In the genomic region with DNA sequence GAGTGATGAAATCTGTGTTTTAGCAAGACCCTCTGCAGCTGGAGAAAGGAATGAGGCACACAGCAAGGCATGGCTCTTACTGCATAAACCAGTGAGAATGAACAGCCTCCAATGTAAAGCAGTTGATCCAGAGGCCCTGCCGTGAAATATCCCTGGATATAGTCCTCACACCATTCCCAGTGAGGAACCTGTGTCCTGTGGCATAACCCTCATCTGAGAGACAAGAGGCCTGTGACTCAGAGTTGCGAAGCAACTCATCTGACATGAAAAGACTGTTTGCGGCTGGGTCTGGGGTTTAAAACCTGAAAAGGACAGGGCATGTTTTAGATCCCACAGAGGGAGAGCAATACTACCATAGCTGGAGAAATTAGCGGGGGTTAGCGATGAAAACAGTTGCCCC, we compare ENCODE assay signal across 15 cellular contexts.
A peak's percentile ranks its signal among the peaks of the same experiment; 100 is the strongest.
DNase-seq lines count a peak whose midpoint lies in the region; ATAC-seq, FAIRE-seq and TF ChIP-seq lines count a peak whose summit lies in the region.
"Had no signal": no experiment of that assay in that cellular context is flagged by ENCODE, and none has a peak within 500 bp of the region (broad histone marks: within the 10 kb centered on the region; RNA-seq: fewer than 3 reads in every experiment).

No MANE protein-coding gene starts in this region.

- ATAC-seq in activated naive CD4-positive, alpha-beta T cell treated with anti-CD3 and anti-CD28 coated beads, Interleukin-2, amount 50 U/mL, for 72 hours: peak in 1 of 2 donors; percentile 24
- peak; percentile 2 for ATAC-seq in K562

- in situ Hi-C loops in K562 (cut with MboI): loop anchor here (5.0 kb wide), 1 partner anchor 92 kb away; no protein-coding TSS in a partner anchor

- TF ChIP-seq POLR2A in K562 (conservative IDR thresholded peaks at IDR 0.05): no peak
- no peak for TF ChIP-seq POLR2A in thyroid gland (IDR thresholded peaks at IDR 0.05)

- H3K4me3 Mint-ChIP-seq in activated naive CD4-positive, alpha-beta T cell treated with anti-CD3 and anti-CD28 coated beads, Interleukin-2, amount 10 ng/mL, durations not matched to agents 7 days and 5 days: no peak overlapping the region
- no peak overlapping the region for H3K4me3 Mint-ChIP-seq in Calu3 (ENCODE audit: low read depth, unreplicated experiment)
- H3K4me3 Mint-ChIP-seq: CD4-positive, CD25-positive, alpha-beta regulatory T cell had no signal

- H3K9ac ChIP-seq in K562 (ENCODE audit: insufficient read depth in 1 of 2, low read depth in 2 of 2, low read length in 2 of 2): peak overlapping the region; percentile 78 to 79; a peak in 3 of 4 replicates

- CTCF ChIA-PET in activated naive CD4-positive, alpha-beta T cell treated with anti-CD3 and anti-CD28 coated beads, Interleukin-2, amount 10 ng/mL, durations not matched to agents 7 days and 5 days (lab: Charles Lee): interaction anchor here (1.7 kb wide), 1 partner anchor 9 kb away, joined by 5 read pairs; no protein-coding TSS in a partner anchor
- CTCF ChIA-PET in K562 (lab: Yijun Ruan, JAX; ENCODE audit: low intra/inter-chr PET ratio) (no interaction called here), Calu3 (lab: Charles Lee) (no interaction called here)

- TF ChIP-seq CTCF in K562 (IDR thresholded peaks at IDR 0.05 in 2 of 3, conservative IDR thresholded peaks at IDR 0.05 in 1 of 3; ENCODE audit: insufficient read depth in 2 of 3, low read depth in 1 of 3, low read length in 3 of 3) (no peak), thyroid gland (IDR thresholded peaks at IDR 0.05) (no peak), Calu3 (IDR thresholded peaks at IDR 0.05; ENCODE audit: unreplicated experiment) (no peak)

- no peaks in the 10 kb centered on the region for H4K20me1 ChIP-seq in K562 (replicated peaks; ENCODE audit: control insufficient read depth, insufficient read depth, low read length)

- TF ChIP-seq RAD21 in K562 (CRISPR knock-in tag; conservative IDR thresholded peaks at IDR 0.05 in 1 of 2, IDR thresholded peaks at IDR 0.05 in 1 of 2): no peak

- H3K9me3 ChIP-seq in K562 (replicated peaks; ENCODE audit: control insufficient read depth, insufficient read depth, low read depth, low read length) (no peaks in the 10 kb centered on the region), thyroid gland (no peaks in the 10 kb centered on the region)

- H3K27me3 ChIP-seq in K562 (ENCODE audit: control insufficient read depth in 2 of 2, insufficient read depth in 2 of 2, low read length in 2 of 2) (no peaks in the 10 kb centered on the region), thyroid gland (no peaks in the 10 kb centered on the region)
- H3K27me3 ChIP-seq: cardiac muscle cell had no signal

- H3K4me2 ChIP-seq in K562 (ENCODE audit: insufficient read depth, low read length): peak overlapping the region; percentile 75

- peak; percentile 11 for FAIRE-seq in K562 (lab: Jason Lieb, UNC)

- H3K4me3 ChIP-seq in K562 (no peak overlapping the region; the same call in 1 of the 2 replicates), thyroid gland (replicated peaks in 1 of 3) (no peak overlapping the region)
- H3K4me3 ChIP-seq: cardiac muscle cell had no signal

- H3K27ac Mint-ChIP-seq in activated naive CD4-positive, alpha-beta T cell treated with anti-CD3 and anti-CD28 coated beads, Interleukin-2, amount 50 U/mL, for 72 hours: peak overlapping the region; percentile 18 to 64
- H3K27ac Mint-ChIP-seq in activated naive CD4-positive, alpha-beta T cell treated with anti-CD3 and anti-CD28 coated beads, Interleukin-2, amount 10 ng/mL, durations not matched to agents 7 days and 5 days: no peak overlapping the region
- no peak overlapping the region for H3K27ac Mint-ChIP-seq in Calu3 (ENCODE audit: unreplicated experiment)

- intact Hi-C loops in K562 (cut with micrococcal nuclease): loop anchor here (1.0 to 5.0 kb wide), 5 partner anchors 75 to 378 kb away; no protein-coding TSS in a partner anchor
- intact Hi-C loops in thyroid gland (cut with DNase I): no loop called here
- intact Hi-C loops in Calu3 (cut with micrococcal nuclease; ENCODE audit: unreplicated experiment): no loop called here
- intact Hi-C loops in head of caudate nucleus (cut with DNase I): no loop called here

- H3K27me3 Mint-ChIP-seq in activated naive CD4-positive, alpha-beta T cell treated with anti-CD3 and anti-CD28 coated beads, Interleukin-2, amount 10 ng/mL, durations not matched to agents 7 days and 5 days: no peaks in the 10 kb centered on the region
- H3K27me3 Mint-ChIP-seq in Calu3 (ENCODE audit: unreplicated experiment): no peaks in the 10 kb centered on the region
- H3K27me3 Mint-ChIP-seq: CD4-positive, CD25-positive, alpha-beta regulatory T cell had no signal

- POLR2A ChIA-PET in K562 (lab: Yijun Ruan, JAX): interaction anchor here (0.7 to 4.9 kb wide), 17 partner anchors 7 to 321 kb away, joined by 3 to 61 read pairs (median 4); partner anchors contain the start of gene ITPR1

- DNase-seq in activated naive CD4-positive, alpha-beta T cell treated with anti-CD3 and anti-CD28 coated beads, Interleukin-2, amount 50 U/mL, for 72 hours (ENCODE audit: low spot score in 2 of 2): no peak
- no peak for DNase-seq in activated naive CD4-positive, alpha-beta T cell treated with anti-CD3 and anti-CD28 coated beads, Interleukin-2, amount 10 ng/mL, durations not matched to agents 7 days and 5 days
- peak in 3 of 4 experiments; percentile 42 to 54 (median 49) for DNase-seq in K562 (ENCODE audit: extremely low read depth in 1 of 4, low spot score in 3 of 4)
- DNase-seq in lung microvascular endothelial cell (ENCODE audit: low read depth in 2 of 2): peak; percentile 14 to 57
- no peak for DNase-seq in thyroid gland
- no peak for DNase-seq in NCI-H1048 (lab: John Stamatoyannopoulos, UW)
- DNase-seq in Calu3: no peak
- DNase-seq in head of caudate nucleus: no peak
- DNase-seq: CD4-positive, CD25-positive, alpha-beta regulatory T cell; EL; mammary epithelial cell; NCI-H2029 treated with DMSO at 0.1 percent for 48 hours; NCI-H69 had no signal

- peaks cover 30% of the 10 kb centered on the region for H3K36me3 ChIP-seq in K562 (ENCODE audit: control insufficient read depth, insufficient read depth, low read length)
- peaks cover 9 to 17% of the 10 kb centered on the region in 2 donors for H3K36me3 ChIP-seq in thyroid gland

- H3K36me3 Mint-ChIP-seq in activated naive CD4-positive, alpha-beta T cell treated with anti-CD3 and anti-CD28 coated beads, Interleukin-2, amount 50 U/mL, for 72 hours: peaks cover 53 to 76% of the 10 kb centered on the region in 2 donors
- H3K36me3 Mint-ChIP-seq in activated naive CD4-positive, alpha-beta T cell treated with anti-CD3 and anti-CD28 coated beads, Interleukin-2, amount 10 ng/mL, durations not matched to agents 7 days and 5 days: peaks cover 69% of the 10 kb centered on the region
- H3K36me3 Mint-ChIP-seq in Calu3 (ENCODE audit: insufficient read depth, unreplicated experiment): no peaks in the 10 kb centered on the region

- peak overlapping the region; percentile 93 for H3K27ac ChIP-seq in K562 (ENCODE audit: extremely low read depth, low read depth, low read length)
- peak overlapping the region; percentile 1 to 65 (median 41) for H3K27ac ChIP-seq in thyroid gland
- H3K27ac ChIP-seq: cardiac muscle cell, VCaP had no signal

- H3K4me1 Mint-ChIP-seq in activated naive CD4-positive, alpha-beta T cell treated with anti-CD3 and anti-CD28 coated beads, Interleukin-2, amount 10 ng/mL, durations not matched to agents 7 days and 5 days: peaks cover 5% of the 10 kb centered on the region
- H3K4me1 Mint-ChIP-seq in Calu3 (ENCODE audit: low read depth, unreplicated experiment): no peaks in the 10 kb centered on the region
- H3K4me1 Mint-ChIP-seq: CD4-positive, CD25-positive, alpha-beta regulatory T cell had no signal

- peaks cover 16 to 62% of the 10 kb centered on the region in 2 experiments for H3K4me1 ChIP-seq in K562 (replicated peaks in 1 of 2; ENCODE audit: control insufficient read depth in 2 of 2, insufficient read depth in 2 of 2, low read length in 2 of 2)
- peaks cover 9 to 25% of the 10 kb centered on the region in 2 donors for H3K4me1 ChIP-seq in thyroid gland

- H2AFZ ChIP-seq in K562 (ENCODE audit: low read depth, low read length): peak overlapping the region; percentile 75

- TF ChIP-seq EP300 in K562 (IDR thresholded peaks at IDR 0.05; ENCODE audit: low read length): no peak

- WGBS in K562 (ENCODE audit: insufficient coverage, low coverage, missing lambda C conversion rate): 22% methylated on average over 5 of the region's 5 CpGs
- WGBS in thyroid gland, 2 donors: 91 to 94% methylated on average over 5 of the region's 5 CpGs

- BruUV-seq in K562 (replicated peaks; lab: Mats Ljungman, UMichigan) (TSS peak; percentile 99), Calu3 (replicated peaks; lab: Mats Ljungman, UMichigan) (no TSS peak)

- no peaks in the 10 kb centered on the region for H3K9me1 ChIP-seq in K562 (ENCODE audit: control insufficient read depth, insufficient read depth, low read length)

- H3K79me2 ChIP-seq in K562 (ENCODE audit: control insufficient read depth, insufficient read depth, low read length): peaks cover 42% of the 10 kb centered on the region

- H3K9me3 Mint-ChIP-seq in activated naive CD4-positive, alpha-beta T cell treated with anti-CD3 and anti-CD28 coated beads, Interleukin-2, amount 50 U/mL, for 72 hours: peaks cover 0 to 15% of the 10 kb centered on the region in 2 donors
- H3K9me3 Mint-ChIP-seq in activated naive CD4-positive, alpha-beta T cell treated with anti-CD3 and anti-CD28 coated beads, Interleukin-2, amount 10 ng/mL, durations not matched to agents 7 days and 5 days: peaks cover 12% of the 10 kb centered on the region
- peaks cover 10% of the 10 kb centered on the region for H3K9me3 Mint-ChIP-seq in Calu3 (ENCODE audit: low read depth, unreplicated experiment)

TF ChIP-seq in K562, 482 proteins besides CTCF, POLR2A, EP300 and RAD21 (continues in another document):
- TF ChIP-seq MAFG (tag; conservative IDR thresholded peaks at IDR 0.05): no peak
- no peak for TF ChIP-seq ZNF324 (CRISPR knock-in tag; IDR thresholded peaks at IDR 0.05)
- TF ChIP-seq CBX8 (IDR thresholded peaks at IDR 0.05; ENCODE audit: borderline replicate concordance, extremely low read depth, low read depth, low read length, poor library complexity, severe bottlenecking): no peak
- no peak for TF ChIP-seq SAFB2 (IDR thresholded peaks at IDR 0.05; ENCODE audit: borderline replicate concordance, low read depth, low read length, severe bottlenecking)
- peak; percentile 84 for TF ChIP-seq WHSC1 (IDR thresholded peaks at IDR 0.05; ENCODE audit: low read length)

Comparison
In these comparisons a context has a peak if more than half of its experiments do, and no peak if none do; other contexts are left out.
1. H3K27ac Mint-ChIP-seq: peak in activated naive CD4-positive, alpha-beta T cell treated with anti-CD3 and anti-CD28 coated beads, Interleukin-2, amount 50 U/mL, for 72 hours (2 of 2); none in activated naive CD4-positive, alpha-beta T cell treated with anti-CD3 and anti-CD28 coated beads, Interleukin-2, amount 10 ng/mL, durations not matched to agents 7 days and 5 days (single experiment) and Calu3 (single experiment).
2. DNase-seq: peak in K562 (3 of 4) and lung microvascular endothelial cell (2 of 2); none in activated naive CD4-positive, alpha-beta T cell treated with anti-CD3 and anti-CD28 coated beads, Interleukin-2, amount 50 U/mL, for 72 hours (0 of 2), activated naive CD4-positive, alpha-beta T cell treated with anti-CD3 and anti-CD28 coated beads, Interleukin-2, amount 10 ng/mL, durations not matched to agents 7 days and 5 days (single experiment), thyroid gland (0 of 2), NCI-H1048 (single experiment), Calu3 (single experiment) and head of caudate nucleus (0 of 42).